In genomic region chr5:138439537-138440225, GRCh38 we compare ENCODE assay signal across 8 cellular contexts. TPM values are rescaled to one million over a fixed set of nuclear protein-coding genes. Genes with fewer than 3 reads are reported as not detected.
DNase-seq lines count a peak whose midpoint lies in the region; ATAC-seq, FAIRE-seq and TF ChIP-seq lines count a peak whose summit lies in the region.

No MANE protein-coding gene starts in this region.

- no peak overlapping the region for H4K5ac ChIP-seq in H9 (ENCODE audit: insufficient read length, low read depth, low read length)

- peaks cover 8 to 38% (median 34%) of the 10 kb centered on the region in 3 experiments; a peak in 6 of 7 replicates for H3K36me3 Mint-ChIP-seq in H9 (ENCODE audit: insufficient read depth in 1 of 3, low read depth in 3 of 3)
- H3K36me3 Mint-ChIP-seq in astrocyte (ENCODE audit: low read depth, unreplicated experiment): peaks cover 13% of the 10 kb centered on the region

- peak overlapping the region; percentile 89 to 94 for H3K4me3 Mint-ChIP-seq in H9
- peak overlapping the region; percentile 88 for H3K4me3 Mint-ChIP-seq in astrocyte (ENCODE audit: unreplicated experiment)

- H3T11ph ChIP-seq in H9 (ENCODE audit: low read length): no peak overlapping the region

- no peak overlapping the region for H2BK20ac ChIP-seq in H9 (ENCODE audit: low read depth, low read length, poor library complexity, severe bottlenecking)

- H3K27me3 ChIP-seq in H9 (ENCODE audit: insufficient read depth, low read length): no peaks in the 10 kb centered on the region
- H3K27me3 ChIP-seq in astrocyte (ENCODE audit: insufficient read depth, low read length): no peaks in the 10 kb centered on the region
- no peaks in the 10 kb centered on the region for H3K27me3 ChIP-seq in thoracic aorta (replicated peaks; ENCODE audit: insufficient read depth)

- H3K56ac ChIP-seq in H9 (ENCODE audit: insufficient read length, low read depth, low read length): no peak overlapping the region

- TF ChIP-seq RAD21 in A549 (conservative IDR thresholded peaks at IDR 0.05 in 1 of 2, IDR thresholded peaks at IDR 0.05 in 1 of 2): no peak

- H3K9me3 Mint-ChIP-seq in H9 (no peaks in the 10 kb centered on the region; a peak in 1 of 5 replicates), astrocyte (ENCODE audit: unreplicated experiment) (no peaks in the 10 kb centered on the region)

- H2BK120ac ChIP-seq in H9 (ENCODE audit: low read depth, low read length, poor library complexity, severe bottlenecking): no peak overlapping the region

- H2BK5ac ChIP-seq in H9 (ENCODE audit: insufficient read length, low read length): no peak overlapping the region

- no peaks in the 10 kb centered on the region for H3K27me3 Mint-ChIP-seq in H9 (ENCODE audit: low read depth)
- peaks cover 7% of the 10 kb centered on the region for H3K27me3 Mint-ChIP-seq in astrocyte (ENCODE audit: low read depth, unreplicated experiment)

- H3K9me3 ChIP-seq in A549 (no peaks in the 10 kb centered on the region), H9 (ENCODE audit: control insufficient read depth, low read depth, low read length) (no peaks in the 10 kb centered on the region), astrocyte (ENCODE audit: insufficient read depth, low read depth, low read length) (no peaks in the 10 kb centered on the region), thoracic aorta (no peaks in the 10 kb centered on the region)

- FAIRE-seq in A549 (lab: Jason Lieb, UNC) (no peak), astrocyte (lab: Jason Lieb, UNC) (no peak)

- no peak overlapping the region for H4K91ac ChIP-seq in H9 (ENCODE audit: insufficient read length, low read depth, low read length)

- TF ChIP-seq POLR2A in A549 (IDR thresholded peaks at IDR 0.05; ENCODE audit: low read length): no peak

- H2AK5ac ChIP-seq in H9 (ENCODE audit: insufficient read length, low read length): no peak overlapping the region

- no peak overlapping the region for H4K8ac ChIP-seq in H9 (replicated peaks; ENCODE audit: insufficient read length, low read depth, low read length)

- peaks cover 8% of the 10 kb centered on the region; the same call in 2 of the 3 replicates for H3K4me1 ChIP-seq in A549
- peaks cover 4% of the 10 kb centered on the region; the same call in 1 of the 2 replicates for H3K4me1 ChIP-seq in H9 (ENCODE audit: insufficient read depth, low read length)
- H3K4me1 ChIP-seq in astrocyte (ENCODE audit: insufficient read depth, low read length): peaks cover 17% of the 10 kb centered on the region
- H3K4me1 ChIP-seq in thoracic aorta (ENCODE audit: control insufficient read depth in 1 of 2, low read depth in 2 of 2): peaks cover 5 to 18% of the 10 kb centered on the region in 2 donors

- H3K4me3 ChIP-seq in A549 (peak overlapping the region; percentile 57), astrocyte (ENCODE audit: insufficient read depth, low read depth, low read length) (peak overlapping the region; percentile 65), thoracic aorta (peak overlapping the region; percentile 77)

- ATAC-seq in A549 (peak; percentile 11 to 42; a peak in 5 of 6 replicates), thoracic aorta (ENCODE audit: insufficient number of reproducible peaks, low FRiP score, low read depth) (no peak), HG03520 (IDR thresholded peaks at IDR 0.05; ENCODE audit: unreplicated experiment) (no peak)

- peaks cover 5% of the 10 kb centered on the region for H3K23me2 ChIP-seq in H9 (ENCODE audit: insufficient read length, low read depth, low read length, poor library complexity, severe bottlenecking)

- H3K23ac ChIP-seq in H9 (ENCODE audit: insufficient read length, low read depth, low read length): no peak overlapping the region

- no peak for TF ChIP-seq CTCF in A549 (IDR thresholded peaks at IDR 0.05)
- no peak for TF ChIP-seq CTCF in H9 (conservative IDR thresholded peaks at IDR 0.05)
- no peak for TF ChIP-seq CTCF in astrocyte (IDR thresholded peaks at IDR 0.05; ENCODE audit: insufficient read depth, low read depth, low read length)
- no peak for TF ChIP-seq CTCF in thoracic aorta (IDR thresholded peaks at IDR 0.05)

- H3K36me3 ChIP-seq in astrocyte (ENCODE audit: insufficient read depth, low read length) (peaks cover 15% of the 10 kb centered on the region), thoracic aorta (peaks cover 11% of the 10 kb centered on the region)

- H3K27ac Mint-ChIP-seq in H9 (peak overlapping the region in 2 of 3 experiments; percentile 39 to 52; a peak in 2 of 7 replicates), astrocyte (ENCODE audit: unreplicated experiment) (no peak overlapping the region)

- CTCF ChIA-PET in A549 (lab: Yijun Ruan, JAX): interaction anchor here (5.1 kb wide), 1 partner anchor 11 kb away, joined by 43 read pairs; no protein-coding TSS in a partner anchor

- H3K79me2 ChIP-seq in H9 (ENCODE audit: insufficient read depth, low read length) (no peaks in the 10 kb centered on the region), astrocyte (ENCODE audit: insufficient read depth, low read length) (no peaks in the 10 kb centered on the region)

- H2BK12ac ChIP-seq in H9 (ENCODE audit: insufficient read length, low read depth, low read length): no peak overlapping the region

- H3K9ac ChIP-seq in H9 (ENCODE audit: extremely low read depth, insufficient read length, low read length) (peak overlapping the region; percentile 40), astrocyte (ENCODE audit: low read length) (peak overlapping the region; percentile 73)

- no peaks in the 10 kb centered on the region for H3K79me1 ChIP-seq in H9 (ENCODE audit: insufficient read depth, low read depth, low read length, poor library complexity, severe bottlenecking)

- H3K4me2 ChIP-seq in A549 (peak overlapping the region; percentile 87), H9 (ENCODE audit: insufficient read depth, insufficient read length, low read length) (peak overlapping the region; percentile 82), astrocyte (ENCODE audit: low read length) (peak overlapping the region; percentile 87)

- no peaks in the 10 kb centered on the region for H4K20me1 ChIP-seq in H9 (ENCODE audit: control insufficient read depth, insufficient read depth, insufficient read length)
- no peaks in the 10 kb centered on the region for H4K20me1 ChIP-seq in astrocyte (ENCODE audit: insufficient read depth, low read length)

- peaks cover 19 to 28% of the 10 kb centered on the region in 2 experiments for H3K4me1 Mint-ChIP-seq in H9
- no peaks in the 10 kb centered on the region for H3K4me1 Mint-ChIP-seq in astrocyte (ENCODE audit: low read depth, unreplicated experiment)

- H3K27ac ChIP-seq in A549 (peak overlapping the region; percentile 60 to 86), H9 (ENCODE audit: insufficient read length, low read depth, low read length) (no peak overlapping the region), astrocyte (ENCODE audit: low read depth, low read length) (no peak overlapping the region), thoracic aorta (peak overlapping the region in 1 of 2 donors; percentile 23)

- H3K18ac ChIP-seq in H9 (ENCODE audit: insufficient read length, low read depth, low read length): peak overlapping the region; percentile 59

- POLR2A ChIA-PET in A549 (lab: Yijun Ruan, JAX): no interaction called here

- H3K14ac ChIP-seq in H9 (ENCODE audit: insufficient read depth, low read length): no peak overlapping the region; the same call in 1 of the 2 replicates

- 79% methylated on average over 20 of the region's 21 CpGs for WGBS in A549 (ENCODE audit: missing lambda C conversion rate)
- WGBS in H9 (ENCODE audit: extremely low coverage, insufficient read length, low lambda C conversion rate): no CpG with 5 or more reads among the region's 21 CpGs

- H3K4ac ChIP-seq in H9 (ENCODE audit: low read depth, low read length): no peak overlapping the region

- H2AFZ ChIP-seq in H9 (ENCODE audit: low read length): peak overlapping the region; percentile 0
- H2AFZ ChIP-seq in astrocyte (ENCODE audit: low read depth, low read length): peak overlapping the region; percentile 73

- H2BK15ac ChIP-seq in H9 (ENCODE audit: low read depth, low read length): no peak overlapping the region

- DNase-seq in A549 (ENCODE audit: low read depth in 1 of 2, low spot score in 1 of 2) (no peak), H9 (no peak), astrocyte (ENCODE audit: low read depth) (no peak), inferior parietal cortex (ENCODE audit: extremely low spot score) (peak; percentile 32), thoracic aorta (ENCODE audit: low spot score) (no peak), GF-D8 (lab: John Stamatoyannopoulos, UW) (no peak)
- DNase-seq in effector CD4-positive, alpha-beta T cell: no peak

- no peak for TF ChIP-seq EP300 in A549 (IDR thresholded peaks at IDR 0.05)

TF ChIP-seq in A549, 52 proteins besides CTCF, POLR2A, EP300 and RAD21:
- TF ChIP-seq ESRRA (IDR thresholded peaks at IDR 0.05; ENCODE audit: borderline replicate concordance, low read length): no peak
- no peak for TF ChIP-seq FOXS1 (CRISPR knock-in tag; IDR thresholded peaks at IDR 0.05)

RNA-seq across cellular contexts. Expression of gene REEP2, which starts 0.8 kb away (rescaled TPM):
- polyA plus RNA-seq in A549 (2011; rRNA removed) (4.6 and 9.3 TPM in 2 replicates), A549 (2017; fragmentation: RNase III; extraction: RNeasy Plus Mini Kit Qiagen cat#74134 plus additional on column Dnase treatment) (5.0 to 6.1 TPM (median 5.1 TPM) in 3 replicates)
- polyA plus RNA-seq in A549 (2012; cell fraction: cytosol; rRNA removed): 2.9 and 4.0 TPM in 2 replicates
- polyA plus RNA-seq in A549 (2012; cell fraction: nucleus; rRNA removed): 5.3 and 6.5 TPM in 2 replicates
- polyA minus RNA-seq in A549 (2011; rRNA and poly(A)+ RNA removed): 7.4 and 7.6 TPM in 2 replicates
- total RNA-seq in H9 (2021) (44.3 and 49.0 TPM in 2 replicates), astrocyte (16.0 and 17.2 TPM in 2 replicates), thoracic aorta (10 to 100 TPM in 1 of 2 donors, 1 to 10 TPM in 1; 8.9 to 11.5 TPM)

RNA-seq across cellular contexts. Expression of gene EGR1, which starts 25.6 kb away (rescaled TPM):
- polyA plus RNA-seq in A549 (2011; rRNA removed): 49.3 and 63.5 TPM in 2 replicates
- 40.6 and 61.3 TPM in 2 replicates for polyA plus RNA-seq in A549 (2012; cell fraction: cytosol; rRNA removed)
- polyA plus RNA-seq in A549 (2012; cell fraction: nucleus; rRNA removed): 93.6 and 109 TPM in 2 replicates
- 0.45 to 0.59 TPM (median 0.49 TPM) in 3 replicates for polyA plus RNA-seq in A549 (2017; fragmentation: RNase III; extraction: RNeasy Plus Mini Kit Qiagen cat#74134 plus additional on column Dnase treatment)
- polyA minus RNA-seq in A549 (2011; rRNA and poly(A)+ RNA removed): 19.7 and 32.3 TPM in 2 replicates
- 76.6 and 83.3 TPM in 2 replicates for total RNA-seq in H9 (2021)
- 24.4 and 31.5 TPM in 2 replicates for total RNA-seq in astrocyte
- 100 to 1,000 TPM in 1 of 2 donors, 10 to 100 TPM in 1; 98.3 to 340 TPM for total RNA-seq in thoracic aorta

Comparison
In these comparisons a context has a peak if more than half of its experiments do, and no peak if none do; other contexts are left out.
1. ATAC-seq: peak in A549 (2 of 2); none in thoracic aorta (single experiment) and HG03520 (single experiment).
2. H3K27ac ChIP-seq: peak in A549 (2 of 2); none in H9 (single experiment) and astrocyte (single experiment).
3. Peak in every context shown above with its lines, with median percentiles within 50 percentile points of each other: H3K4me2 ChIP-seq and H3K4me3 ChIP-seq.